ENCODE assay signal across 1 cellular context in genomic region chr20:45999908-46000570, GRCh38.
TF ChIP-seq lines count a peak whose summit lies in the region.

No MANE protein-coding gene starts in this region.

TF ChIP-seq in H1, 55 proteins besides CTCF, POLR2A, EP300 and RAD21:
- TF ChIP-seq NANOG (IDR thresholded peaks at IDR 0.05; ENCODE audit: insufficient read depth, low read depth, low read length, poor library complexity, severe bottlenecking) (no peak), KDM1A (IDR thresholded peaks at IDR 0.05; ENCODE audit: borderline replicate concordance, low read length) (peak; percentile 57; the same call in 1 of the 2 replicates)
